19 cellular contexts compared by ENCODE assay signal in genomic region chr5:107290780-107291398, GRCh38.
DNase-seq lines count a peak whose midpoint lies in the region; ATAC-seq, FAIRE-seq and TF ChIP-seq lines count a peak whose summit lies in the region.
"Had no signal": no experiment of that assay in that cellular context is flagged by ENCODE, and none has a peak within 500 bp of the region (broad histone marks: within the 10 kb centered on the region; RNA-seq: fewer than 3 reads in every experiment).

No MANE protein-coding gene starts in this region.

- H3K27me3 ChIP-seq in body of pancreas (no peaks in the 10 kb centered on the region), small intestine (ENCODE audit: control insufficient read depth in 2 of 2, insufficient read depth in 2 of 2, low read length in 2 of 2) (no peaks in the 10 kb centered on the region), left ventricle myocardium inferior (ENCODE audit: low read depth) (no peaks in the 10 kb centered on the region)
- H3K27me3 ChIP-seq: BLaER1 had no signal

- no peak overlapping the region for H3K27ac ChIP-seq in body of pancreas
- H3K27ac ChIP-seq in small intestine (ENCODE audit: low read depth in 1 of 2, low read length in 1 of 2): no peak overlapping the region
- no peak overlapping the region for H3K27ac ChIP-seq in left ventricle myocardium inferior (replicated peaks)
- H3K27ac ChIP-seq: BLaER1, HL-60 had no signal

- no peak for TF ChIP-seq POLR2A in body of pancreas (IDR thresholded peaks at IDR 0.05)

- no peak for DNase-seq in GM18507 (ENCODE audit: extremely low spot score, insufficient read length, low read depth)
- DNase-seq in body of pancreas: no peak
- DNase-seq in kidney tubule cell (ENCODE audit: low spot score): peak; percentile 60
- DNase-seq in small intestine: peak; percentile 70
- no peak for DNase-seq in OCI-M1 (lab: John Stamatoyannopoulos, UW)
- no peak for DNase-seq in left ventricle myocardium inferior
- no peak for DNase-seq in NCI-H345 (lab: John Stamatoyannopoulos, UW)
- DNase-seq: CD8-positive, alpha-beta T cell; H9; IMR-90; NCI-H1417 treated with DMSO at 0.1 percent for 48 hours; NCI-H187 treated with DMSO at 0.1 percent for 48 hours; NCI-H2227 treated with DMSO at 0.1 percent for 48 hours; NCI-H524 had no signal

- WGBS in body of pancreas, 2 donors: 60% methylated on average over 6 of the region's 6 CpGs
- 41 to 57% (median 54%) methylated on average over 6 of the region's 6 CpGs for WGBS in small intestine, 3 donors

- no peaks in the 10 kb centered on the region for H3K36me3 ChIP-seq in body of pancreas (replicated peaks in 1 of 2; ENCODE audit: insufficient read depth in 1 of 2, low read depth in 2 of 2)
- H3K36me3 ChIP-seq in small intestine (ENCODE audit: control insufficient read depth in 2 of 2, insufficient read depth in 2 of 2, low read length in 2 of 2): no peaks in the 10 kb centered on the region
- H3K36me3 ChIP-seq in left ventricle myocardium inferior: no peaks in the 10 kb centered on the region
- H3K36me3 ChIP-seq: BLaER1 had no signal

- H3K4me3 ChIP-seq in body of pancreas: no peak overlapping the region
- no peak overlapping the region for H3K4me3 ChIP-seq in small intestine (ENCODE audit: low read depth in 1 of 2, low read length in 2 of 2)
- H3K4me3 ChIP-seq in left ventricle myocardium inferior: no peak overlapping the region
- H3K4me3 ChIP-seq: BLaER1 had no signal

- intact Hi-C loops in body of pancreas (cut with DNase I): no loop called here
- intact Hi-C loops in left ventricle myocardium inferior (cut with micrococcal nuclease): no loop called here

- FAIRE-seq in GM18507 (lab: Jason Lieb, UNC) (peak; percentile 52), small intestine (lab: Jason Lieb, UNC) (peak; percentile 47)
- FAIRE-seq: A204.1, D721Med, HTR-8/SVneo had no signal

- no peak for TF ChIP-seq CTCF in body of pancreas (IDR thresholded peaks at IDR 0.05)
- TF ChIP-seq CTCF in left ventricle myocardium inferior (IDR thresholded peaks at IDR 0.05; ENCODE audit: borderline replicate concordance): no peak

- peak; percentile 62 for ATAC-seq in body of pancreas
- ATAC-seq: CD8-positive, alpha-beta T cell had no signal

- H3K9me3 ChIP-seq in body of pancreas (no peaks in the 10 kb centered on the region), small intestine (ENCODE audit: control insufficient read depth, low read depth) (no peaks in the 10 kb centered on the region), left ventricle myocardium inferior (replicated peaks) (no peaks in the 10 kb centered on the region)

- peaks cover 7% of the 10 kb centered on the region for H3K4me1 ChIP-seq in body of pancreas
- H3K4me1 ChIP-seq in small intestine (ENCODE audit: control insufficient read depth in 2 of 2, insufficient read depth in 1 of 2, low read depth in 1 of 2, low read length in 1 of 2): peaks cover 3 to 4% of the 10 kb centered on the region in 2 donors
- peaks cover 14% of the 10 kb centered on the region for H3K4me1 ChIP-seq in left ventricle myocardium inferior

Comparison
In these comparisons a context has a peak if more than half of its experiments do, and no peak if none do; other contexts are left out.
1. DNase-seq: peak in kidney tubule cell (single experiment) and small intestine (single experiment); none in GM18507 (single experiment), body of pancreas (0 of 4), OCI-M1 (single experiment), left ventricle myocardium inferior (single experiment) and NCI-H345 (single experiment).